In the genomic region with DNA sequence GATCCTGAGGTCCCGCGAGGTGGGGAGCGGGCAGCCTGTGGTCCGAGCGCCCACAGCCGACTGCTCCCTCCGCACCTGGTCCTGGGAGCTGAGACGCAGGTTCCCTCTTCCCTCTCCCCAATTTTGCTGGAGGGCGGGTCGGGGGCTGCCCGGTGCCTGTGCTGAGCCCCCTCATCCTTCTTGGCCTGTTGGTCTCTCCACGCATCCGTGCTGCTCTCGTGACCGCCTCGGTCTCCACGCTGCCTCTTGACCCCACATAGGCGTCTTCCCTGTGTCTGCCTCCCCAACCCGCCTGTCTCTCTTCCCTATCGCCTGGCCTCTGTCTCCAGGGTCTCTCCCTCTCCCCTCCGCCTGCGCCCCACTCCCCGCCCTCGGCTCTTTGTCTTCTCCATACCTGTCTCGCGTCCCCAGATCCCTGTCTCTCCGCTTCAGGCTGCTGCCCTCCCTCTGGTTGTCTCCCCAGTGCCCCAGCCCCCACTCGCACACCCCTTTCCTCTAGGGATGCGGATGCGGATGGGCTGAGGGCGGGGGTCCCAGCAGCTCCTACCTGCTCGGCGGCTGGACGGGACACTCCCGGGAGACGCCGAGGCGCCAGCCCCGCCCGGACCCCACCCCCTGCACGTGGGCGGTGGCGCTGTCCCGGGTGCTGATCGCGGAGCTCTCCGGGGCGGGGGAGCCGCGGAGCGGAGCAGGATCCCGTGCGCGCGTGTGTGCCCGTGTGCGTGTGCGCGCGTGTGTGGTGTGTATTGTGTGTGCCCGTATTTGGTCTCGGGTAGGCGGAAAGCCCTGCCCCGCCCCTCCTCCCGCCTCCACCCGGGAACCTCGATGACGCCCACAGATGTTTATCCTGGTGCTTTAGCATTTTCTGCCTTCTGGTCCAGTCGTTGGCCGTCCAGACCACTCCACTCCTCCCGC, we compare ENCODE assay signal across 1 cellular context.
TF ChIP-seq lines count a peak whose summit lies in the region.

A gene (minus strand): TSS at position 720 of the 915 bp plus-strand sequence. CDS start 1,248 bp downstream, outside the sequence.

TF ChIP-seq in K562, 482 proteins besides CTCF, POLR2A, EP300 and RAD21 (continued from another document and continues in another):
- no peak for TF ChIP-seq PTBP1 (IDR thresholded peaks at IDR 0.05; ENCODE audit: low read depth, low read length)
- no peak for TF ChIP-seq ZNF77 (CRISPR knock-in tag; IDR thresholded peaks at IDR 0.05)
- TF ChIP-seq, protein P1, sequence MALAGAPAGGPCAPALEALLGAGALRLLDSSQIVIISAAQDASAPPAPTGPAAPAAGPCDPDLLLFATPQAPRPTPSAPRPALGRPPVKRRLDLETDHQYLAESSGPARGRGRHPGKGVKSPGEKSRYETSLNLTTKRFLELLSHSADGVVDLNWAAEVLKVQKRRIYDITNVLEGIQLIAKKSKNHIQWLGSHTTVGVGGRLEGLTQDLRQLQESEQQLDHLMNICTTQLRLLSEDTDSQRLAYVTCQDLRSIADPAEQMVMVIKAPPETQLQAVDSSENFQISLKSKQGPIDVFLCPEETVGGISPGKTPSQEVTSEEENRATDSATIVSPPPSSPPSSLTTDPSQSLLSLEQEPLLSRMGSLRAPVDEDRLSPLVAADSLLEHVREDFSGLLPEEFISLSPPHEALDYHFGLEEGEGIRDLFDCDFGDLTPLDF (CRISPR knock-in tag; IDR thresholded peaks at IDR 0.05): 0 out of 2 replicates have a peak, but pooled peaks have one; percentile 57
- TF ChIP-seq TAF15 (IDR thresholded peaks at IDR 0.05; ENCODE audit: low read depth, low read length): no peak
- TF ChIP-seq, protein P2, sequence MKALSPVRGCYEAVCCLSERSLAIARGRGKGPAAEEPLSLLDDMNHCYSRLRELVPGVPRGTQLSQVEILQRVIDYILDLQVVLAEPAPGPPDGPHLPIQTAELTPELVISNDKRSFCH (CRISPR knock-in tag; IDR thresholded peaks at IDR 0.05): no peak
- TF ChIP-seq, protein P2 (tag; IDR thresholded peaks at IDR 0.05): no peak
- TF ChIP-seq DNMT1 (IDR thresholded peaks at IDR 0.05): no peak
- TF ChIP-seq CEBPG (CRISPR knock-in tag; IDR thresholded peaks at IDR 0.05): no peak; the same call in 1 of the 2 replicates
- no peak for TF ChIP-seq CEBPG (tag; conservative IDR thresholded peaks at IDR 0.05 in 1 of 2, IDR thresholded peaks at IDR 0.05 in 1 of 2)
- TF ChIP-seq STAT5A (IDR thresholded peaks at IDR 0.05; ENCODE audit: borderline replicate concordance, low read length): no peak
- no peak for TF ChIP-seq PTTG1 (tag; IDR thresholded peaks at IDR 0.05; ENCODE audit: low read depth)
- TF ChIP-seq PTRF (tag; IDR thresholded peaks at IDR 0.05): no peak
- no peak for TF ChIP-seq CAMTA2 (CRISPR knock-in tag; conservative IDR thresholded peaks at IDR 0.05)
- TF ChIP-seq RBM39 (optimal IDR thresholded peaks at IDR 0.05; ENCODE audit: low read depth, low read length): no peak
- peak; percentile 98 for TF ChIP-seq MXI1 (IDR thresholded peaks at IDR 0.05; ENCODE audit: low read depth, low read length)
- no peak for TF ChIP-seq CEBPB (tag; IDR thresholded peaks at IDR 0.05)
- TF ChIP-seq ZNF584 (CRISPR knock-in tag; IDR thresholded peaks at IDR 0.05; ENCODE audit: low read depth): no peak
- TF ChIP-seq, protein P3, sequence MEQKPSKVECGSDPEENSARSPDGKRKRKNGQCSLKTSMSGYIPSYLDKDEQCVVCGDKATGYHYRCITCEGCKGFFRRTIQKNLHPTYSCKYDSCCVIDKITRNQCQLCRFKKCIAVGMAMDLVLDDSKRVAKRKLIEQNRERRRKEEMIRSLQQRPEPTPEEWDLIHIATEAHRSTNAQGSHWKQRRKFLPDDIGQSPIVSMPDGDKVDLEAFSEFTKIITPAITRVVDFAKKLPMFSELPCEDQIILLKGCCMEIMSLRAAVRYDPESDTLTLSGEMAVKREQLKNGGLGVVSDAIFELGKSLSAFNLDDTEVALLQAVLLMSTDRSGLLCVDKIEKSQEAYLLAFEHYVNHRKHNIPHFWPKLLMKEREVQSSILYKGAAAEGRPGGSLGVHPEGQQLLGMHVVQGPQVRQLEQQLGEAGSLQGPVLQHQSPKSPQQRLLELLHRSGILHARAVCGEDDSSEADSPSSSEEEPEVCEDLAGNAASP (IDR thresholded peaks at IDR 0.05): no peak
- TF ChIP-seq ZNF75A (CRISPR knock-in tag; IDR thresholded peaks at IDR 0.05): no peak
- TF ChIP-seq, protein P4, sequence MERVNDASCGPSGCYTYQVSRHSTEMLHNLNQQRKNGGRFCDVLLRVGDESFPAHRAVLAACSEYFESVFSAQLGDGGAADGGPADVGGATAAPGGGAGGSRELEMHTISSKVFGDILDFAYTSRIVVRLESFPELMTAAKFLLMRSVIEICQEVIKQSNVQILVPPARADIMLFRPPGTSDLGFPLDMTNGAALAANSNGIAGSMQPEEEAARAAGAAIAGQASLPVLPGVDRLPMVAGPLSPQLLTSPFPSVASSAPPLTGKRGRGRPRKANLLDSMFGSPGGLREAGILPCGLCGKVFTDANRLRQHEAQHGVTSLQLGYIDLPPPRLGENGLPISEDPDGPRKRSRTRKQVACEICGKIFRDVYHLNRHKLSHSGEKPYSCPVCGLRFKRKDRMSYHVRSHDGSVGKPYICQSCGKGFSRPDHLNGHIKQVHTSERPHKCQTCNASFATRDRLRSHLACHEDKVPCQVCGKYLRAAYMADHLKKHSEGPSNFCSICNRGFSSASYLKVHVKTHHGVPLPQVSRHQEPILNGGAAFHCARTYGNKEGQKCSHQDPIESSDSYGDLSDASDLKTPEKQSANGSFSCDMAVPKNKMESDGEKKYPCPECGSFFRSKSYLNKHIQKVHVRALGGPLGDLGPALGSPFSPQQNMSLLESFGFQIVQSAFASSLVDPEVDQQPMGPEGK (CRISPR knock-in tag; IDR thresholded peaks at IDR 0.05; ENCODE audit: borderline replicate concordance): no peak
- TF ChIP-seq SMARCE1 (IDR thresholded peaks at IDR 0.05): no peak
- TF ChIP-seq, protein P5, sequence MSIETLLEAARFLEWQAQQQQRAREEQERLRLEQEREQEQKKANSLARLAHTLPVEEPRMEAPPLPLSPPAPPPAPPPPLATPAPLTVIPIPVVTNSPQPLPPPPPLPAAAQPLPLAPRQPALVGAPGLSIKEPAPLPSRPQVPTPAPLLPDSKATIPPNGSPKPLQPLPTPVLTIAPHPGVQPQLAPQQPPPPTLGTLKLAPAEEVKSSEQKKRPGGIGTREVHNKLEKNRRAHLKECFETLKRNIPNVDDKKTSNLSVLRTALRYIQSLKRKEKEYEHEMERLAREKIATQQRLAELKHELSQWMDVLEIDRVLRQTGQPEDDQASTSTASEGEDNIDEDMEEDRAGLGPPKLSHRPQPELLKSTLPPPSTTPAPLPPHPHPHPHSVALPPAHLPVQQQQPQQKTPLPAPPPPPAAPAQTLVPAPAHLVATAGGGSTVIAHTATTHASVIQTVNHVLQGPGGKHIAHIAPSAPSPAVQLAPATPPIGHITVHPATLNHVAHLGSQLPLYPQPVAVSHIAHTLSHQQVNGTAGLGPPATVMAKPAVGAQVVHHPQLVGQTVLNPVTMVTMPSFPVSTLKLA (conservative IDR thresholded peaks at IDR 0.05): peak; percentile 100
- TF ChIP-seq NFRKB (IDR thresholded peaks at IDR 0.05; ENCODE audit: low read depth): no peak
- TF ChIP-seq NELFE (IDR thresholded peaks at IDR 0.05; ENCODE audit: insufficient read depth, insufficient read length): no peak
- TF ChIP-seq, protein P6, sequence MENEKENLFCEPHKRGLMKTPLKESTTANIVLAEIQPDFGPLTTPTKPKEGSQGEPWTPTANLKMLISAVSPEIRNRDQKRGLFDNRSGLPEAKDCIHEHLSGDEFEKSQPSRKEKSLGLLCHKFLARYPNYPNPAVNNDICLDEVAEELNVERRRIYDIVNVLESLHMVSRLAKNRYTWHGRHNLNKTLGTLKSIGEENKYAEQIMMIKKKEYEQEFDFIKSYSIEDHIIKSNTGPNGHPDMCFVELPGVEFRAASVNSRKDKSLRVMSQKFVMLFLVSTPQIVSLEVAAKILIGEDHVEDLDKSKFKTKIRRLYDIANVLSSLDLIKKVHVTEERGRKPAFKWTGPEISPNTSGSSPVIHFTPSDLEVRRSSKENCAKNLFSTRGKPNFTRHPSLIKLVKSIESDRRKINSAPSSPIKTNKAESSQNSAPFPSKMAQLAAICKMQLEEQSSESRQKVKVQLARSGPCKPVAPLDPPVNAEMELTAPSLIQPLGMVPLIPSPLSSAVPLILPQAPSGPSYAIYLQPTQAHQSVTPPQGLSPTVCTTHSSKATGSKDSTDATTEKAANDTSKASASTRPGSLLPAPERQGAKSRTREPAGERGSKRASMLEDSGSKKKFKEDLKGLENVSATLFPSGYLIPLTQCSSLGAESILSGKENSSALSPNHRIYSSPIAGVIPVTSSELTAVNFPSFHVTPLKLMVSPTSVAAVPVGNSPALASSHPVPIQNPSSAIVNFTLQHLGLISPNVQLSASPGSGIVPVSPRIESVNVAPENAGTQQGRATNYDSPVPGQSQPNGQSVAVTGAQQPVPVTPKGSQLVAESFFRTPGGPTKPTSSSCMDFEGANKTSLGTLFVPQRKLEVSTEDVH (IDR thresholded peaks at IDR 0.05; ENCODE audit: low read depth, partially characterized antibody): no peak
- no peak for TF ChIP-seq ETS2 (tag; IDR thresholded peaks at IDR 0.05; ENCODE audit: borderline replicate concordance, poor library complexity, severe bottlenecking)
- no peak for TF ChIP-seq POLR3G (IDR thresholded peaks at IDR 0.05; ENCODE audit: extremely low read depth, insufficient read length, insufficient replicate concordance)
- TF ChIP-seq NR1H2 (CRISPR knock-in tag; IDR thresholded peaks at IDR 0.05): peak; percentile 81; the same call in 1 of the 2 replicates
- no peak for TF ChIP-seq ZKSCAN3 (CRISPR knock-in tag; IDR thresholded peaks at IDR 0.05)
- TF ChIP-seq SMAD1 (IDR thresholded peaks at IDR 0.05; ENCODE audit: low read depth, low read length, partially characterized antibody): no peak
- TF ChIP-seq ZNF717 (CRISPR knock-in tag; IDR thresholded peaks at IDR 0.05): no peak
- TF ChIP-seq TCFL5 (CRISPR knock-in tag; conservative IDR thresholded peaks at IDR 0.05): no peak
- no peak for TF ChIP-seq SMARCB1 (IDR thresholded peaks at IDR 0.05; ENCODE audit: insufficient read length, low read depth)
- TF ChIP-seq PCBP2 (IDR thresholded peaks at IDR 0.05; ENCODE audit: low read depth, low read length, poor library complexity, severe bottlenecking): no peak
- TF ChIP-seq, protein P7, sequence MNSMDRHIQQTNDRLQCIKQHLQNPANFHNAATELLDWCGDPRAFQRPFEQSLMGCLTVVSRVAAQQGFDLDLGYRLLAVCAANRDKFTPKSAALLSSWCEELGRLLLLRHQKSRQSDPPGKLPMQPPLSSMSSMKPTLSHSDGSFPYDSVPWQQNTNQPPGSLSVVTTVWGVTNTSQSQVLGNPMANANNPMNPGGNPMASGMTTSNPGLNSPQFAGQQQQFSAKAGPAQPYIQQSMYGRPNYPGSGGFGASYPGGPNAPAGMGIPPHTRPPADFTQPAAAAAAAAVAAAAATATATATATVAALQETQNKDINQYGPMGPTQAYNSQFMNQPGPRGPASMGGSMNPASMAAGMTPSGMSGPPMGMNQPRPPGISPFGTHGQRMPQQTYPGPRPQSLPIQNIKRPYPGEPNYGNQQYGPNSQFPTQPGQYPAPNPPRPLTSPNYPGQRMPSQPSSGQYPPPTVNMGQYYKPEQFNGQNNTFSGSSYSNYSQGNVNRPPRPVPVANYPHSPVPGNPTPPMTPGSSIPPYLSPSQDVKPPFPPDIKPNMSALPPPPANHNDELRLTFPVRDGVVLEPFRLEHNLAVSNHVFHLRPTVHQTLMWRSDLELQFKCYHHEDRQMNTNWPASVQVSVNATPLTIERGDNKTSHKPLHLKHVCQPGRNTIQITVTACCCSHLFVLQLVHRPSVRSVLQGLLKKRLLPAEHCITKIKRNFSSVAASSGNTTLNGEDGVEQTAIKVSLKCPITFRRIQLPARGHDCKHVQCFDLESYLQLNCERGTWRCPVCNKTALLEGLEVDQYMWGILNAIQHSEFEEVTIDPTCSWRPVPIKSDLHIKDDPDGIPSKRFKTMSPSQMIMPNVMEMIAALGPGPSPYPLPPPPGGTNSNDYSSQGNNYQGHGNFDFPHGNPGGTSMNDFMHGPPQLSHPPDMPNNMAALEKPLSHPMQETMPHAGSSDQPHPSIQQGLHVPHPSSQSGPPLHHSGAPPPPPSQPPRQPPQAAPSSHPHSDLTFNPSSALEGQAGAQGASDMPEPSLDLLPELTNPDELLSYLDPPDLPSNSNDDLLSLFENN (IDR thresholded peaks at IDR 0.05; ENCODE audit: low read depth in 2 of 2, low read length in 2 of 2): no peak
- no peak for TF ChIP-seq BMI1 (IDR thresholded peaks at IDR 0.05; ENCODE audit: low read length)
- TF ChIP-seq RBM14 (IDR thresholded peaks at IDR 0.05; ENCODE audit: borderline replicate concordance, insufficient read depth, low read depth, low read length): no peak
- TF ChIP-seq ZNF174 (CRISPR knock-in tag; IDR thresholded peaks at IDR 0.05): no peak
- TF ChIP-seq HDAC8 (tag; IDR thresholded peaks at IDR 0.05): no peak
- peak; percentile 51; the same call in 1 of the 2 replicates for TF ChIP-seq RAD51 (IDR thresholded peaks at IDR 0.05; ENCODE audit: borderline replicate concordance, low read depth)
- TF ChIP-seq, protein P8, sequence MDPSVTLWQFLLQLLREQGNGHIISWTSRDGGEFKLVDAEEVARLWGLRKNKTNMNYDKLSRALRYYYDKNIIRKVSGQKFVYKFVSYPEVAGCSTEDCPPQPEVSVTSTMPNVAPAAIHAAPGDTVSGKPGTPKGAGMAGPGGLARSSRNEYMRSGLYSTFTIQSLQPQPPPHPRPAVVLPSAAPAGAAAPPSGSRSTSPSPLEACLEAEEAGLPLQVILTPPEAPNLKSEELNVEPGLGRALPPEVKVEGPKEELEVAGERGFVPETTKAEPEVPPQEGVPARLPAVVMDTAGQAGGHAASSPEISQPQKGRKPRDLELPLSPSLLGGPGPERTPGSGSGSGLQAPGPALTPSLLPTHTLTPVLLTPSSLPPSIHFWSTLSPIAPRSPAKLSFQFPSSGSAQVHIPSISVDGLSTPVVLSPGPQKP (CRISPR knock-in tag; IDR thresholded peaks at IDR 0.05): no peak
- no peak for TF ChIP-seq MAFG (tag; conservative IDR thresholded peaks at IDR 0.05)
- TF ChIP-seq TAF1 (IDR thresholded peaks at IDR 0.05; ENCODE audit: control insufficient read depth, extremely low read depth, insufficient read depth, low read length, severe bottlenecking): no peak
- no peak for TF ChIP-seq POU5F1 (IDR thresholded peaks at IDR 0.05; ENCODE audit: borderline replicate concordance, low read depth, low read length, partially characterized antibody)
- no peak for TF ChIP-seq CBX1 (IDR thresholded peaks at IDR 0.05; ENCODE audit: low read depth)
- no peak for TF ChIP-seq GTF2F1 (IDR thresholded peaks at IDR 0.05; ENCODE audit: low read depth, low read length)
- TF ChIP-seq, protein P9, sequence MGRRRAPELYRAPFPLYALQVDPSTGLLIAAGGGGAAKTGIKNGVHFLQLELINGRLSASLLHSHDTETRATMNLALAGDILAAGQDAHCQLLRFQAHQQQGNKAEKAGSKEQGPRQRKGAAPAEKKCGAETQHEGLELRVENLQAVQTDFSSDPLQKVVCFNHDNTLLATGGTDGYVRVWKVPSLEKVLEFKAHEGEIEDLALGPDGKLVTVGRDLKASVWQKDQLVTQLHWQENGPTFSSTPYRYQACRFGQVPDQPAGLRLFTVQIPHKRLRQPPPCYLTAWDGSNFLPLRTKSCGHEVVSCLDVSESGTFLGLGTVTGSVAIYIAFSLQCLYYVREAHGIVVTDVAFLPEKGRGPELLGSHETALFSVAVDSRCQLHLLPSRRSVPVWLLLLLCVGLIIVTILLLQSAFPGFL (CRISPR knock-in tag; IDR thresholded peaks at IDR 0.05): no peak
- TF ChIP-seq BCOR (IDR thresholded peaks at IDR 0.05): no peak
- no peak for TF ChIP-seq ARID2 (IDR thresholded peaks at IDR 0.05)
